8 cellular contexts compared by ENCODE assay signal in the genomic region with DNA sequence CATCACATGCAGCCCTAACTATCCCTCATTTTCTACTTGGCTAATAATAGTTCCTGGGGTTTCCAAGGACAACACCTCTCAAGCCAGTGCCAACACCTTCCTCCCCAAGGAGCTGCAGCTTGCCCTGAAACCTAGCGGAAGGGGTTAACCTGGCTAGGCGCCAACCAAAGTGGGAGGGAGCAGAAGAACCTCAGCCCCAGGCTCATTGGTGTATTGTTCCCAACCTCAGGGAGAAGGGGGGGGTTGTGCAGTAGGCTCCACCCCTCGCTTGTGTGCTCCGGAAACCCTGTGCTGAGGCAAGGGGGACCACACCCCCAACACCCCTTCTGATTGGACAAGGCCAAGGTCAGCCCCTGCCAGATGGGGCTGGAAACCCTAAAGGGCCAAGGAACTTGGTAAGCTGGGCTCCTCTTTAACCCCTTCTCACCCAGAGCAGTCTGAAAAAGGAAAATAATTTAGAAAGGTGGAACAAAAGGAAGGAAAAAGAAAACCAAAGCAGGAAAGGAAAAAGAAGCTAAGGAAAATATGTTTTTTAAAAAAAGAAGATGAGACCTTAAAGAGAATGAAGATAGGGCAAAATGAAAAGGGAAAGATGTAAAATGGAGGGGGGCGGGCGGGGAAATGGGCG. TPM values are rescaled to one million over a fixed set of nuclear protein-coding genes. Genes with fewer than 3 reads are reported as not detected.
A peak's percentile ranks its signal among the peaks of the same experiment; 100 is the strongest.
DNase-seq lines count a peak whose midpoint lies in the region; ATAC-seq, FAIRE-seq and TF ChIP-seq lines count a peak whose summit lies in the region.

No MANE protein-coding gene starts in this region.

- no peak overlapping the region for H3K56ac ChIP-seq in H1 (replicated peaks; ENCODE audit: insufficient read length, low read depth, low read length)
- H3K56ac ChIP-seq in mesendoderm (ENCODE audit: low read length): peak overlapping the region; percentile 82

- ATAC-seq in GM19438 (IDR thresholded peaks at IDR 0.05; ENCODE audit: low read depth, unreplicated experiment): peak; percentile 51

- H3K9me3 ChIP-seq in BLaER1 (no peaks in the 10 kb centered on the region), H1 (ENCODE audit: insufficient read depth in 2 of 2, low read depth in 1 of 2, low read length in 1 of 2) (no peaks in the 10 kb centered on the region)

- POLR2A ChIA-PET in H1 (lab: Charles Lee; ENCODE audit: partially characterized antibody): interaction anchor here (0.6 to 12.3 kb wide), 13 partner anchors 8 to 283 kb away, joined by 3 to 235 read pairs (median 3); a partner anchor contains a TSS

- H3K4me3 ChIP-seq in BLaER1 (peak overlapping the region; percentile 91), H1 (ENCODE audit: extremely low read depth in 1 of 4, insufficient read depth in 2 of 4, low read depth in 3 of 4, low read length in 4 of 4) (peak overlapping the region in 1 of 4 experiments; percentile 85; a peak in 1 of 8 replicates), mesendoderm (ENCODE audit: low read length) (no peak overlapping the region)

- H3K4ac ChIP-seq in H1 (replicated peaks; ENCODE audit: insufficient read length, low read depth, low read length): no peak overlapping the region
- no peak overlapping the region for H3K4ac ChIP-seq in mesendoderm (ENCODE audit: low read depth, low read length)

- WGBS in H1 (ENCODE audit: extremely low coverage in 1 of 2, insufficient coverage in 1 of 2, insufficient read length in 1 of 2, insufficient replicate concordance in 2 of 2, low coverage in 1 of 2, low lambda C conversion rate in 2 of 2, missing lambda C conversion rate in 1 of 2), 2 experiments: 59 to 100% methylated on average over 3 to 7 of the region's 7 CpGs
- WGBS in mesendoderm (ENCODE audit: extremely low coverage, insufficient coverage, low lambda C conversion rate): 100% methylated on average over 3 of the region's 7 CpGs

- TF ChIP-seq EP300 in H1 (IDR thresholded peaks at IDR 0.05; ENCODE audit: borderline replicate concordance in 1 of 2, low read depth in 2 of 2, low read length in 2 of 2): peak in 1 of 2 experiments; percentile 7; a peak in 1 of 3 replicates

- H4K20me1 ChIP-seq in BLaER1 (peaks cover 39% of the 10 kb centered on the region), H1 (replicated peaks in 1 of 2; ENCODE audit: control insufficient read depth in 1 of 2, insufficient read depth in 2 of 2, low read length in 2 of 2) (peaks cover 4 to 11% of the 10 kb centered on the region in 2 experiments)

- H3K18ac ChIP-seq in H1 (ENCODE audit: extremely low read depth, low read length) (no peak overlapping the region), mesendoderm (ENCODE audit: low read length) (no peak overlapping the region)

- peak overlapping the region; percentile 100 for H3K9ac ChIP-seq in BLaER1
- H3K9ac ChIP-seq in H1 (replicated peaks in 1 of 4; ENCODE audit: extremely low read depth in 1 of 4, low read depth in 3 of 4, low read length in 3 of 4): no peak overlapping the region
- peak overlapping the region; percentile 66 for H3K9ac ChIP-seq in mesendoderm (ENCODE audit: low read length)

- H2BK12ac ChIP-seq in H1 (ENCODE audit: low read depth, low read length): no peak overlapping the region

- peaks cover 17% of the 10 kb centered on the region; the same call in 1 of the 2 replicates for H3K23me2 ChIP-seq in H1 (ENCODE audit: low read depth, low read length)

- no peak overlapping the region for H3K14ac ChIP-seq in H1 (ENCODE audit: insufficient read length)

- TF ChIP-seq CTCF in H1 (IDR thresholded peaks at IDR 0.05; ENCODE audit: control extremely low read depth in 1 of 3, insufficient read depth in 1 of 3, low read depth in 1 of 3, low read length in 3 of 3): no peak; a peak in 1 of 4 replicates

- H3K4me2 ChIP-seq in BLaER1 (peak overlapping the region; percentile 100), H1 (ENCODE audit: insufficient read depth in 1 of 2, low read depth in 2 of 2, low read length in 2 of 2) (peak overlapping the region; percentile 72 to 95), mesendoderm (ENCODE audit: low read length) (peak overlapping the region; percentile 1)

- H3K23ac ChIP-seq in H1 (ENCODE audit: insufficient read length) (no peak overlapping the region), mesendoderm (ENCODE audit: low read length) (no peak overlapping the region)

- H4K91ac ChIP-seq in H1 (replicated peaks; ENCODE audit: insufficient read length, low read length): no peak overlapping the region

- CTCF ChIA-PET in H1 (lab: Charles Lee; ENCODE audit: partially characterized antibody): interaction anchor here (0.6 to 1.4 kb wide), 3 partner anchors 81 to 204 kb away, joined by 3 to 5 read pairs (median 3); no protein-coding TSS in a partner anchor

- H3K27me3 ChIP-seq in BLaER1: no peaks in the 10 kb centered on the region
- H3K27me3 ChIP-seq in H1 (replicated peaks in 1 of 4; ENCODE audit: control insufficient read depth in 3 of 4, extremely low read depth in 1 of 4, insufficient read depth in 3 of 4, low read length in 3 of 4): peaks cover 0 to 13% (median 11%) of the 10 kb centered on the region in 4 experiments; a peak in 6 of 7 replicates
- H3K27me3 ChIP-seq in mesendoderm (ENCODE audit: insufficient read depth, low read length, poor library complexity): no peaks in the 10 kb centered on the region

- H3K79me1 ChIP-seq in H1 (ENCODE audit: low read depth, low read length): no peaks in the 10 kb centered on the region; the same call in 1 of the 2 replicates
- peaks cover 21% of the 10 kb centered on the region for H3K79me1 ChIP-seq in mesendoderm (ENCODE audit: low read length)

- H3K4me1 ChIP-seq in BLaER1 (peaks cover 45% of the 10 kb centered on the region), H1 (replicated peaks in 1 of 4; ENCODE audit: control insufficient read depth in 3 of 4, insufficient read depth in 4 of 4, low read length in 3 of 4) (peaks cover 7 to 28% (median 14%) of the 10 kb centered on the region in 4 experiments), mesendoderm (ENCODE audit: control insufficient read depth, low read depth, low read length) (peaks cover 4% of the 10 kb centered on the region)

- peaks cover 54% of the 10 kb centered on the region for H3K36me3 ChIP-seq in BLaER1
- H3K36me3 ChIP-seq in H1 (ENCODE audit: control insufficient read depth in 2 of 4, insufficient read depth in 4 of 4, low read length in 3 of 4): peaks cover 36 to 44% (median 39%) of the 10 kb centered on the region in 4 experiments
- peaks cover 27% of the 10 kb centered on the region for H3K36me3 ChIP-seq in mesendoderm (ENCODE audit: control insufficient read depth, insufficient read depth, low read length)

- peak; percentile 93 for FAIRE-seq in H1 (lab: Jason Lieb, UNC)

- DNase-seq in HK-2 (ENCODE audit: unreplicated experiment) (peak; percentile 75), H1 (ENCODE audit: low read depth in 1 of 2, low spot score in 2 of 2) (peak; percentile 87 to 96), mesendoderm (peak; percentile 100)
- peak; percentile 96 for DNase-seq in NK-92 treated with Interleukin-12 subunit alpha and Interleukin-12 subunit beta, amount 100 ng/mL, for 24 hours (lab: John Stamatoyannopoulos, UW)
- DNase-seq in activated CD8-positive, alpha-beta memory T cell treated with anti-CD3 and anti-CD28 coated beads for 4 hours (ENCODE audit: low read depth in 2 of 2): peak; percentile 83 to 92
- DNase-seq in stimulated activated CD8-positive, alpha-beta memory T cell treated with anti-CD3 and anti-CD28 coated beads, Interleukin-12 subunit alpha, Interleukin-12 subunit beta, amount 100 ng/mL, for 4 hours (ENCODE audit: low read depth): peak; percentile 80

- peak in 1 of 2 experiments; percentile 38; a peak in 1 of 3 replicates for TF ChIP-seq POLR2A in H1 (IDR thresholded peaks at IDR 0.05; ENCODE audit: control extremely low read depth in 1 of 2, low read depth in 2 of 2, low read length in 2 of 2)

- H4K5ac ChIP-seq in H1 (ENCODE audit: insufficient read length, low read depth, low read length): no peak overlapping the region
- no peak overlapping the region for H4K5ac ChIP-seq in mesendoderm (ENCODE audit: low read length)

- H4K8ac ChIP-seq in H1 (ENCODE audit: extremely low read depth, insufficient read depth, low read length) (no peak overlapping the region), mesendoderm (ENCODE audit: low read depth, low read length) (no peak overlapping the region)

- H2BK5ac ChIP-seq in H1 (ENCODE audit: low read depth, low read length) (no peak overlapping the region), mesendoderm (ENCODE audit: low read length) (no peak overlapping the region)

- H3K79me2 ChIP-seq in H1 (ENCODE audit: control insufficient read depth in 1 of 2, insufficient read depth in 2 of 2, low read length in 2 of 2): peaks cover 0 to 28% of the 10 kb centered on the region in 2 experiments; a peak in 2 of 4 replicates
- H3K79me2 ChIP-seq in mesendoderm (ENCODE audit: control insufficient read depth, insufficient read depth, low read length): peaks cover 25% of the 10 kb centered on the region

- TF ChIP-seq RAD21 in H1 (IDR thresholded peaks at IDR 0.05 in 1 of 2, conservative IDR thresholded peaks at IDR 0.05 in 1 of 2; ENCODE audit: low read depth in 2 of 2, low read length in 2 of 2): no peak

- H2BK15ac ChIP-seq in H1 (ENCODE audit: low read length): no peak overlapping the region
- H2BK15ac ChIP-seq in mesendoderm (replicated peaks; ENCODE audit: low read depth): no peak overlapping the region

- H2AFZ ChIP-seq in H1 (ENCODE audit: low read length): no peak overlapping the region

- H2AK5ac ChIP-seq in H1 (ENCODE audit: low read depth, low read length): no peak overlapping the region
- H2AK5ac ChIP-seq in mesendoderm (ENCODE audit: low read length): no peak overlapping the region

- no peak overlapping the region for H2BK120ac ChIP-seq in H1 (replicated peaks; ENCODE audit: low read depth, low read length)
- no peak overlapping the region for H2BK120ac ChIP-seq in mesendoderm (ENCODE audit: low read depth, low read length)

- no peak overlapping the region for H2BK20ac ChIP-seq in H1 (ENCODE audit: low read length)

- H3K27ac ChIP-seq in BLaER1 (peak overlapping the region; percentile 100), H1 (ENCODE audit: low read depth, low read length) (no peak overlapping the region), mesendoderm (ENCODE audit: low read depth, low read length) (no peak overlapping the region)

RNA-seq across cellular contexts. Expression of a gene that starts 2.5 kb away (rescaled TPM):
- 114 and 117 TPM in 2 replicates for total RNA-seq in H1 (2021; fragmentation: NEBNext Ultra II Directional; extraction: Animal tissue kit (Norgen Biotek cat#: 25700))
- polyA plus RNA-seq in H1 (2011; rRNA removed): 25.7 and 32.2 TPM in 2 replicates
- 35.3 TPM for polyA plus RNA-seq in H1 (2011; cell fraction: cytosol; rRNA removed)
- polyA plus RNA-seq in H1 (2011; cell fraction: nucleus; rRNA removed): 66.3 TPM
- polyA plus RNA-seq in H1 (2012, experiment 1 of 2): 98.7 to 112 TPM (median 111 TPM) in 4 replicates
- 79.2 TPM for polyA plus RNA-seq in H1 (2012, experiment 2 of 2)
- polyA plus RNA-seq in H1 (2013, experiment 1 of 2): 45.4 TPM
- polyA plus RNA-seq in H1 (2013, experiment 2 of 2): 44.6 TPM
- polyA minus RNA-seq in H1 (2011; rRNA and poly(A)+ RNA removed): 69.4 and 71.5 TPM in 2 replicates
- polyA minus RNA-seq in H1 (2011; cell fraction: cytosol; rRNA and poly(A)+ RNA removed): 41.7 TPM
- 48.7 TPM for polyA minus RNA-seq in H1 (2011; cell fraction: nucleus; rRNA and poly(A)+ RNA removed)
- 75.0 TPM for polyA plus RNA-seq in mesendoderm (2013, experiment 1 of 2)
- polyA plus RNA-seq in mesendoderm (2013, experiment 2 of 2): 74.7 TPM

RNA-seq across cellular contexts. Expression of a gene that starts 7.9 kb away (rescaled TPM):
- total RNA-seq in H1 (2021; fragmentation: NEBNext Ultra II Directional; extraction: Animal tissue kit (Norgen Biotek cat#: 25700)): 24.6 and 31.5 TPM in 2 replicates
- polyA plus RNA-seq in H1 (2011; rRNA removed): 17.8 and 26.2 TPM in 2 replicates
- 24.2 TPM for polyA plus RNA-seq in H1 (2011; cell fraction: cytosol; rRNA removed)
- 41.6 TPM for polyA plus RNA-seq in H1 (2011; cell fraction: nucleus; rRNA removed)
- 20.8 to 24.7 TPM (median 23.1 TPM) in 4 replicates for polyA plus RNA-seq in H1 (2012, experiment 1 of 2)
- polyA plus RNA-seq in H1 (2012, experiment 2 of 2): 20.4 TPM
- 15.5 TPM for polyA plus RNA-seq in H1 (2013, experiment 1 of 2)
- polyA plus RNA-seq in H1 (2013, experiment 2 of 2): 13.2 TPM
- 10.0 and 16.4 TPM in 2 replicates for polyA minus RNA-seq in H1 (2011; rRNA and poly(A)+ RNA removed)
- polyA minus RNA-seq in H1 (2011; cell fraction: cytosol; rRNA and poly(A)+ RNA removed): 7.1 TPM
- polyA minus RNA-seq in H1 (2011; cell fraction: nucleus; rRNA and poly(A)+ RNA removed): 8.6 TPM
- 12.7 TPM for polyA plus RNA-seq in mesendoderm (2013, experiment 1 of 2)
- polyA plus RNA-seq in mesendoderm (2013, experiment 2 of 2): 13.0 TPM

RNA-seq across cellular contexts. Expression of a gene that starts 13.4 kb away (rescaled TPM):
- 29.9 and 31.2 TPM in 2 replicates for total RNA-seq in H1 (2021; fragmentation: NEBNext Ultra II Directional; extraction: Animal tissue kit (Norgen Biotek cat#: 25700))
- 19.2 and 30.1 TPM in 2 replicates for polyA plus RNA-seq in H1 (2011; rRNA removed)
- polyA plus RNA-seq in H1 (2011; cell fraction: cytosol; rRNA removed): 18.9 TPM
- 101 TPM for polyA plus RNA-seq in H1 (2011; cell fraction: nucleus; rRNA removed)
- polyA plus RNA-seq in H1 (2012, experiment 1 of 2): 22.0 to 32.1 TPM (median 25.2 TPM) in 4 replicates
- 23.4 TPM for polyA plus RNA-seq in H1 (2012, experiment 2 of 2)
- polyA plus RNA-seq in H1 (2013, experiment 1 of 2): 18.3 TPM
- 15.2 TPM for polyA plus RNA-seq in H1 (2013, experiment 2 of 2)
- polyA minus RNA-seq in H1 (2011; rRNA and poly(A)+ RNA removed): 13.6 and 15.8 TPM in 2 replicates
- polyA minus RNA-seq in H1 (2011; cell fraction: cytosol; rRNA and poly(A)+ RNA removed): 11.3 TPM
- 15.3 TPM for polyA minus RNA-seq in H1 (2011; cell fraction: nucleus; rRNA and poly(A)+ RNA removed)
- polyA plus RNA-seq in mesendoderm (2013, experiment 1 of 2): 11.9 TPM
- polyA plus RNA-seq in mesendoderm (2013, experiment 2 of 2): 12.2 TPM

RNA-seq across cellular contexts. Expression of a gene that starts 13.9 kb away (rescaled TPM):
- 0.55 and 2.2 TPM in 2 replicates for total RNA-seq in H1 (2021; fragmentation: NEBNext Ultra II Directional; extraction: Animal tissue kit (Norgen Biotek cat#: 25700))
- 0.86 and 0.91 TPM in 2 replicates for polyA plus RNA-seq in H1 (2011; rRNA removed)
- polyA plus RNA-seq in H1 (2011; cell fraction: cytosol; rRNA removed): 1.0 TPM
- 1.1 TPM for polyA plus RNA-seq in H1 (2011; cell fraction: nucleus; rRNA removed)
- polyA plus RNA-seq in H1 (2012, experiment 1 of 2): 1.8 to 2.8 TPM (median 2.1 TPM) in 4 replicates
- polyA plus RNA-seq in H1 (2012, experiment 2 of 2): 1.3 TPM
- polyA plus RNA-seq in H1 (2013, experiment 1 of 2): 0.55 TPM
- polyA plus RNA-seq in H1 (2013, experiment 2 of 2): 0.64 TPM
- 1.7 TPM in 1 of 2 replicates, not detected in the other for polyA minus RNA-seq in H1 (2011; rRNA and poly(A)+ RNA removed)
- not detected for polyA minus RNA-seq in H1 (2011; cell fraction: cytosol; rRNA and poly(A)+ RNA removed)
- not detected for polyA minus RNA-seq in H1 (2011; cell fraction: nucleus; rRNA and poly(A)+ RNA removed)
- 0.52 TPM for polyA plus RNA-seq in mesendoderm (2013, experiment 1 of 2)
- 0.50 TPM for polyA plus RNA-seq in mesendoderm (2013, experiment 2 of 2)

RNA-seq across cellular contexts. Expression of a gene that starts 22.6 kb away (rescaled TPM):
- total RNA-seq in H1 (2021; fragmentation: NEBNext Ultra II Directional; extraction: Animal tissue kit (Norgen Biotek cat#: 25700)): 28.0 and 34.5 TPM in 2 replicates
- polyA plus RNA-seq in H1 (2011; rRNA removed): 39.0 and 57.7 TPM in 2 replicates
- polyA plus RNA-seq in H1 (2011; cell fraction: cytosol; rRNA removed): 47.9 TPM
- polyA plus RNA-seq in H1 (2011; cell fraction: nucleus; rRNA removed): 132 TPM
- 19.8 to 36.5 TPM (median 35.3 TPM) in 4 replicates for polyA plus RNA-seq in H1 (2012, experiment 1 of 2)
- 22.3 TPM for polyA plus RNA-seq in H1 (2012, experiment 2 of 2)
- 20.2 TPM for polyA plus RNA-seq in H1 (2013, experiment 1 of 2)
- 20.9 TPM for polyA plus RNA-seq in H1 (2013, experiment 2 of 2)
- 6.2 and 8.5 TPM in 2 replicates for polyA minus RNA-seq in H1 (2011; rRNA and poly(A)+ RNA removed)
- polyA minus RNA-seq in H1 (2011; cell fraction: cytosol; rRNA and poly(A)+ RNA removed): 13.8 TPM
- 11.2 TPM for polyA minus RNA-seq in H1 (2011; cell fraction: nucleus; rRNA and poly(A)+ RNA removed)
- 7.8 TPM for polyA plus RNA-seq in mesendoderm (2013, experiment 1 of 2)
- polyA plus RNA-seq in mesendoderm (2013, experiment 2 of 2): 7.7 TPM

Comparison
In these comparisons a context has a peak if more than half of its experiments do, and no peak if none do; other contexts are left out.
1. H3K4me2 ChIP-seq: peak in every context shown above with its lines; median percentile 100 in BLaER1; 84 in H1; 1 in mesendoderm.
2. H3K9ac ChIP-seq: peak in BLaER1 (single experiment) and mesendoderm (single experiment); none in H1 (0 of 4).
3. Peak in every context shown above with its lines, with median percentiles within 50 percentile points of each other: DNase-seq.